8 cellular contexts compared by ENCODE assay signal in the genomic region with DNA sequence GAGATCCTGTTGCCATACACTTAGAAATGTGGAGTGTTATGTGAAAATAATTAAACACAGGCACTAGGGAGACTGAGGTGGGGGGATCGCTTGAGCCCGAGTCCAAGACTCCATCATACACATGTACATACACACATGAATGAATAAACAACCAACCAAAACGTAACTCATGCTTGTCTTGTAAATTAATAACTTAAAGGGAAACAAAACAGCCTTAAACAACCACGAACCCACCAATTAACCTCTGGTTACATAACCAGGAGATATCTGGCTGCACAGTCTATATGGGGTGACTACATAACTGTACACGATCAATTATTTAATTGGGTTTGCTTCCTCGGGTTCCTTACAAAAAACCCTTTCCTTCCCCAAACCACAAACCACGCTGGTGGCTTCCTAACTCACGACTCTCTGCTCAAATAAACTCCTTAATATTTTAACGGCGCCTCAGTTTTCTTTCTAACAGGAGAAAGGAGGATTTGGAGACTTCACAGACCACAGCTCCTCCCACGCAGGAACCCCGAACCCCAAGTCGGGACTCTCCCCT. TPM values are rescaled to one million over a fixed set of nuclear protein-coding genes. Genes with fewer than 3 reads are reported as not detected.
DNase-seq lines count a peak whose midpoint lies in the region; ATAC-seq and TF ChIP-seq lines count a peak whose summit lies in the region.

No MANE protein-coding gene starts in this region.

- peaks cover 25% of the 10 kb centered on the region for H3K9me3 ChIP-seq in iPS-20b (ENCODE audit: insufficient read depth, low read depth, low read length)
- no peaks in the 10 kb centered on the region for H3K9me3 ChIP-seq in stomach

- peak overlapping the region; percentile 95 for H3K9ac ChIP-seq in iPS-20b (ENCODE audit: low read depth, low read length)

- H3K27me3 ChIP-seq in iPS-20b (ENCODE audit: insufficient read depth, low read length) (no peaks in the 10 kb centered on the region), stomach (no peaks in the 10 kb centered on the region)

- peaks cover 17% of the 10 kb centered on the region for H3K36me3 Mint-ChIP-seq in activated CD8-positive, alpha-beta memory T cell treated with anti-CD3 and anti-CD28 coated beads, Interleukin-2, amount 10 ng/mL, durations not matched to agents 7 days and 5 days
- H3K36me3 Mint-ChIP-seq in activated naive CD4-positive, alpha-beta T cell treated with anti-CD3 and anti-CD28 coated beads, Interleukin-2, amount 50 U/mL, for 72 hours: peaks cover 24 to 41% of the 10 kb centered on the region in 2 donors

- peaks cover 4% of the 10 kb centered on the region for H3K27me3 Mint-ChIP-seq in activated CD8-positive, alpha-beta memory T cell treated with anti-CD3 and anti-CD28 coated beads, Interleukin-2, amount 10 ng/mL, durations not matched to agents 7 days and 5 days

- TF ChIP-seq CTCF in stomach (IDR thresholded peaks at IDR 0.05): no peak

- H3K27ac Mint-ChIP-seq in activated CD8-positive, alpha-beta memory T cell treated with anti-CD3 and anti-CD28 coated beads, Interleukin-2, amount 10 ng/mL, durations not matched to agents 7 days and 5 days: peak overlapping the region; percentile 52
- H3K27ac Mint-ChIP-seq in activated naive CD4-positive, alpha-beta T cell treated with anti-CD3 and anti-CD28 coated beads, Interleukin-2, amount 50 U/mL, for 72 hours: peak overlapping the region; percentile 94 to 95

- ATAC-seq in activated CD8-positive, alpha-beta memory T cell treated with anti-CD3 and anti-CD28 coated beads, Interleukin-2, amount 10 ng/mL, durations not matched to agents 7 days and 5 days: no peak
- ATAC-seq in HG03460 (IDR thresholded peaks at IDR 0.05; ENCODE audit: unreplicated experiment): peak; percentile 26
- peak in 1 of 2 donors; percentile 2 for ATAC-seq in activated naive CD4-positive, alpha-beta T cell treated with anti-CD3 and anti-CD28 coated beads, Interleukin-2, amount 50 U/mL, for 72 hours

- no peaks in the 10 kb centered on the region; the same call in 1 of the 2 replicates for H3K4me1 ChIP-seq in iPS-20b (ENCODE audit: insufficient read depth, low read length)
- H3K4me1 ChIP-seq in stomach: peaks cover 0 to 21% (median 17%) of the 10 kb centered on the region in 4 donors

- H3K4me3 ChIP-seq in iPS-20b (ENCODE audit: low read length): peak overlapping the region; percentile 78
- peak overlapping the region; percentile 67 to 82 (median 70) for H3K4me3 ChIP-seq in stomach

- H3K36me3 ChIP-seq in iPS-20b (ENCODE audit: insufficient read depth, low read depth, low read length) (peaks cover 14% of the 10 kb centered on the region), stomach (no peaks in the 10 kb centered on the region)

- WGBS in stomach, 5 donors: 0 to 2% (median 1%) methylated on average over 13 of the region's 13 CpGs

- no peak for TF ChIP-seq EP300 in stomach (IDR thresholded peaks at IDR 0.05)

- intact Hi-C loops in stomach (cut with DNase I; ENCODE audit: low total_unique reads): no loop called here

- H3K4me3 Mint-ChIP-seq in activated CD8-positive, alpha-beta memory T cell treated with anti-CD3 and anti-CD28 coated beads, Interleukin-2, amount 10 ng/mL, durations not matched to agents 7 days and 5 days: peak overlapping the region; percentile 80

- peaks cover 3% of the 10 kb centered on the region for H3K9me3 Mint-ChIP-seq in activated CD8-positive, alpha-beta memory T cell treated with anti-CD3 and anti-CD28 coated beads, Interleukin-2, amount 10 ng/mL, durations not matched to agents 7 days and 5 days (ENCODE audit: low read depth)
- H3K9me3 Mint-ChIP-seq in activated naive CD4-positive, alpha-beta T cell treated with anti-CD3 and anti-CD28 coated beads, Interleukin-2, amount 50 U/mL, for 72 hours: peaks cover 9 to 18% of the 10 kb centered on the region in 2 donors

- peak overlapping the region; percentile 74 for H3K27ac ChIP-seq in iPS-20b (ENCODE audit: low read length)
- peak overlapping the region; percentile 84 to 90 (median 84) for H3K27ac ChIP-seq in stomach

- H3K4me1 Mint-ChIP-seq in activated CD8-positive, alpha-beta memory T cell treated with anti-CD3 and anti-CD28 coated beads, Interleukin-2, amount 10 ng/mL, durations not matched to agents 7 days and 5 days: peaks cover 21% of the 10 kb centered on the region

- CTCF ChIA-PET in activated CD8-positive, alpha-beta memory T cell treated with anti-CD3 and anti-CD28 coated beads, Interleukin-2, amount 10 ng/mL, durations not matched to agents 7 days and 5 days (lab: Charles Lee): no interaction called here

- TF ChIP-seq POLR2A in stomach (IDR thresholded peaks at IDR 0.05): no peak

- DNase-seq in activated CD8-positive, alpha-beta memory T cell treated with anti-CD3 and anti-CD28 coated beads, Interleukin-2, amount 10 ng/mL, durations not matched to agents 7 days and 5 days: no peak
- no peak for DNase-seq in activated CD8-positive, alpha-beta memory T cell treated with anti-CD3 and anti-CD28 coated beads, Interleukin-2, amount 50 U/mL, for 4 hours
- DNase-seq in activated naive CD4-positive, alpha-beta T cell treated with anti-CD3 and anti-CD28 coated beads, Interleukin-2, amount 50 U/mL, for 72 hours (ENCODE audit: low spot score in 2 of 2): no peak
- DNase-seq in stomach: no peak
- no peak for DNase-seq in globus pallidus (ENCODE audit: low spot score)
- no peak for DNase-seq in AG20443 (ENCODE audit: low spot score)

RNA-seq across cellular contexts. Expression of a gene that starts 0.8 kb away (rescaled TPM):
- 1 to 10 TPM; 1.0 to 1.3 TPM for total RNA-seq in activated CD8-positive, alpha-beta memory T cell treated with anti-CD3 and anti-CD28 coated beads, Interleukin-2, amount 10 ng/mL, durations not matched to agents 7 days and 5 days
- total RNA-seq in activated naive CD4-positive, alpha-beta T cell treated with anti-CD3 and anti-CD28 coated beads, Interleukin-2, amount 50 U/mL, for 72 hours: 1 to 10 TPM; 3.2 to 4.5 TPM
- 10 to 100 TPM in 1 of 5 donors, 1 to 10 TPM in 2, not detected in 2; 2.6 to 10.6 (median 6.2) TPM for total RNA-seq in stomach
- 1 to 10 TPM; 1.6 to 4.9 (median 3.1) TPM for polyA plus RNA-seq in stomach

RNA-seq across cellular contexts. Expression of a gene that starts 26.3 kb away (rescaled TPM):
- total RNA-seq in activated CD8-positive, alpha-beta memory T cell treated with anti-CD3 and anti-CD28 coated beads, Interleukin-2, amount 10 ng/mL, durations not matched to agents 7 days and 5 days: 1 to 10 TPM; 8.2 to 9.2 TPM
- 10 to 100 TPM in 1 of 2 donors, 1 to 10 TPM in 1; 6.2 to 10.1 TPM for total RNA-seq in activated naive CD4-positive, alpha-beta T cell treated with anti-CD3 and anti-CD28 coated beads, Interleukin-2, amount 50 U/mL, for 72 hours
- total RNA-seq in stomach: 10 to 100 TPM in 1 of 5 donors, 1 to 10 TPM in 3, under 1 TPM in 1; 0.58 to 21.7 (median 5.2) TPM
- polyA plus RNA-seq in stomach: 1 to 10 TPM; 3.1 to 4.3 (median 3.2) TPM
